In the genomic region with DNA sequence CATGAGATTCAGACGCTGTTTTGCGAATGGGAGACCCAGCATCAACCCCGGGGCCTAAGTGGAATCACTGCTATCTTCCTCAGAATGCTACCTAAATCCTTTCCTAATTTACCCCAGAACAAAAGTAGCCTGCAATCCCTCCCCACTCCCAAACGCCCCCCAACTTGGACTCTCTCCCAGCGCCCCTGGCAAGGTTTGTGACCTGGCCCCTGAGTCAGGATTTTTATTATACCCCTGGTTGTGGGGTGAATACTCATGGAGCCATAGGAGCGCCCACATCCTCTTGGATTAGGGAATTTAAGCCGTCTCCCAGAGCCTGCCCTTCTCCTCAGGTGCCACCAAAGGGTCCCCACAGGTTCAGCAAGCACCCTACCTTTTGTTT, we compare ENCODE assay signal across 8 cellular contexts. TPM values are rescaled to one million over a fixed set of nuclear protein-coding genes. Genes with fewer than 3 reads are reported as not detected.
DNase-seq lines count a peak whose midpoint lies in the region; ATAC-seq and TF ChIP-seq lines count a peak whose summit lies in the region.

No MANE protein-coding gene starts in this region.

- no peaks in the 10 kb centered on the region for H3K9me3 ChIP-seq in muscle layer of duodenum (ENCODE audit: control insufficient read depth in 1 of 2, low read length in 2 of 2)

- H3K27me3 Mint-ChIP-seq in IgD-negative memory B cell = no peaks in the 10 kb centered on the region

- H3K9me3 Mint-ChIP-seq in IgD-negative memory B cell = no peaks in the 10 kb centered on the region

- POLR2A ChIA-PET in AG04449 (lab: Yijun Ruan, JAX) = no interaction called here

- no peaks in the 10 kb centered on the region for H3K36me3 Mint-ChIP-seq in IgD-negative memory B cell

- H3K4me1 Mint-ChIP-seq in IgD-negative memory B cell = peaks cover 9 to 27% (median 15%) of the 10 kb centered on the region in 3 donors

- H3K27me3 ChIP-seq in muscle layer of duodenum (ENCODE audit: low read depth, low read length) = no peaks in the 10 kb centered on the region

- H3K4me3 Mint-ChIP-seq in IgD-negative memory B cell = peak overlapping the region; percentile 87 to 97 (median 94)

- H3K27ac Mint-ChIP-seq in IgD-negative memory B cell = peak overlapping the region in 2 of 3 donors; percentile 87 to 91

- peaks cover 16 to 20% of the 10 kb centered on the region in 2 donors for H3K4me1 ChIP-seq in muscle layer of duodenum (ENCODE audit: control insufficient read depth in 1 of 2, insufficient read depth in 2 of 2, low read length in 2 of 2)

- no peak for TF ChIP-seq CTCF in AG04449 (IDR thresholded peaks at IDR 0.05; ENCODE audit: insufficient read depth, low read length, missing control alignments)
- no peak for TF ChIP-seq CTCF in cardiac fibroblast (IDR thresholded peaks at IDR 0.05; ENCODE audit: low read depth, low read length)

- H3K27ac ChIP-seq in muscle layer of duodenum (ENCODE audit: low read length) = peak overlapping the region; percentile 40

- H3K4me3 ChIP-seq in AG04449 (ENCODE audit: low read depth, low read length) = peak overlapping the region; percentile 68
- H3K4me3 ChIP-seq in cardiac fibroblast (replicated peaks in 1 of 2; ENCODE audit: low read depth in 2 of 2, low read length in 2 of 2) = peak overlapping the region; percentile 65 to 69
- peak overlapping the region; percentile 69 to 75 for H3K4me3 ChIP-seq in muscle layer of duodenum (ENCODE audit: low read depth in 1 of 2, low read length in 2 of 2)

- CTCF ChIA-PET in AG04449 (lab: Yijun Ruan, JAX) = interaction anchor here (1.0 kb wide), 1 partner anchor 9 kb away, joined by 4 read pairs; no protein-coding TSS in a partner anchor

- no peaks in the 10 kb centered on the region for H3K36me3 ChIP-seq in muscle layer of duodenum (ENCODE audit: control insufficient read depth in 1 of 2, insufficient read depth in 2 of 2, low read length in 2 of 2)

- ATAC-seq in HG03460 (IDR thresholded peaks at IDR 0.05; ENCODE audit: unreplicated experiment) = no peak

- no peak for DNase-seq in AG04449 (ENCODE audit: low read depth, low spot score)
- DNase-seq in cardiac fibroblast (ENCODE audit: low read depth in 2 of 2) = no peak
- DNase-seq in NCI-H1105 treated with DMSO at 0.1 percent for 48 hours (lab: John Stamatoyannopoulos, UW) = no peak
- no peak for DNase-seq in NCI-H1436 treated with DMSO at 0.1 percent for 48 hours (lab: John Stamatoyannopoulos, UW)
- no peak for DNase-seq in NCI-H1436 (lab: John Stamatoyannopoulos, UW)

RNA-seq across cellular contexts. Expression of a gene that starts 0.4 kb away (rescaled TPM):
- 25.2 TPM for polyA plus RNA-seq in IgD-negative memory B cell

RNA-seq across cellular contexts. Expression of a gene that starts 5.4 kb away (rescaled TPM):
- 1,656 TPM for polyA plus RNA-seq in IgD-negative memory B cell

RNA-seq across cellular contexts. Expression of a gene that starts 24.7 kb away (rescaled TPM):
- polyA plus RNA-seq in IgD-negative memory B cell = 156 TPM

RNA-seq across cellular contexts. Expression of a gene that starts 34.7 kb away (rescaled TPM):
- 2.9 TPM for polyA plus RNA-seq in IgD-negative memory B cell

RNA-seq across cellular contexts. Expression of a gene that starts 36.3 kb away (rescaled TPM):
- polyA plus RNA-seq in IgD-negative memory B cell = 8,874 TPM
